ENCODE assay signal across 10 cellular contexts in the genomic region with DNA sequence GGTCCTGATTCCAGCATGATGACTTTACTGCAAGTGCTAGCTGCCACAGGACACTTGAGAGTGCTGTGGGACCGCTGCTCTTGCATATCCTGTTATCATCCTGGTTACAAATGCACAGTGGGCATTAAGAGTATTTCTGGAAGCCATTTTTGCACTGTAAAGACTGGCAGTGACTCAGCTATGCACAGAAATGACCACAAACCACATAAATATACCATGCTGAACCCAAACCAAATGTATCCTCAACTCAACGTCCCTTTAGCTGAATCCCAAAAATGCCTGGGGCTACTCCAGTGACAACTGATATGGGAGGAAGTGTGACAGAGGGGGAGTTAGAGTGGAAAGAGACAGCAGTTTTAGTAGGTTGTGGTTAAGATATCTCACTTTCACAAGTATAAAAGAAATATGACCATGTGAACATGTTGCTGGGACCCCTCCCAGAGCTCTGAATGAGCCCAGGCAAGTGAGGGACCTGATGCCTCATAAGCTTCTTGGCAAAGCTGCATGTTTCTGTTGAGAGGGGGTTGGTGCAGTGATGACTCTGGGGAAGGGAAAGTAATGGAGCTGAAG. TPM values are rescaled to one million over a fixed set of nuclear protein-coding genes. Genes with fewer than 3 reads are reported as not detected.
DNase-seq lines count a peak whose midpoint lies in the region; ATAC-seq and TF ChIP-seq lines count a peak whose summit lies in the region.
"Had no signal": no experiment of that assay in that cellular context is flagged by ENCODE, and none has a peak within 500 bp of the region (broad histone marks: within the 10 kb centered on the region; RNA-seq: fewer than 3 reads in every experiment).

No MANE protein-coding gene starts in this region.

- no peaks in the 10 kb centered on the region for H3K79me2 ChIP-seq in KMS-11 (ENCODE audit: insufficient read depth, low read depth)

- H3K36me3 ChIP-seq in KMS-11 (ENCODE audit: insufficient read depth) = no peaks in the 10 kb centered on the region
- no peaks in the 10 kb centered on the region for H3K36me3 ChIP-seq in uterus

- H3K9me3 Mint-ChIP-seq in dendritic cell treated with granulocyte-macrophage colony-stimulating factor and Interleukin-4, amounts not matched to agents 40 ng/mL and 50 ng/mL, for 4 days = no peaks in the 10 kb centered on the region
- no peaks in the 10 kb centered on the region for H3K9me3 Mint-ChIP-seq in MCF 10A (ENCODE audit: unreplicated experiment)

- H3K4me2 ChIP-seq in KMS-11 = peak overlapping the region; percentile 43; the same call in 1 of the 2 replicates

- TF ChIP-seq POLR2A in uterus (IDR thresholded peaks at IDR 0.05) = no peak

- intact Hi-C loops in dendritic cell treated with granulocyte-macrophage colony-stimulating factor and Interleukin-4, amounts not matched to agents 40 ng/mL and 50 ng/mL, for 4 days (cut with micrococcal nuclease) = no loop called here
- intact Hi-C loops in uterus (cut with DNase I; ENCODE audit: low total_unique reads) = no loop called here
- intact Hi-C loops in MCF 10A (cut with micrococcal nuclease) = no loop called here

- H2AFZ ChIP-seq in KMS-11 (ENCODE audit: low read depth) = no peak overlapping the region

- no peak for TF ChIP-seq CTCF in KMS-11 (conservative IDR thresholded peaks at IDR 0.05; ENCODE audit: low read depth, low read length)
- no peak for TF ChIP-seq CTCF in uterus (IDR thresholded peaks at IDR 0.05)
- TF ChIP-seq CTCF in MCF 10A (IDR thresholded peaks at IDR 0.05; ENCODE audit: unreplicated experiment) = no peak

- peaks cover 36% of the 10 kb centered on the region for H3K4me1 Mint-ChIP-seq in dendritic cell treated with granulocyte-macrophage colony-stimulating factor and Interleukin-4, amounts not matched to agents 40 ng/mL and 50 ng/mL, for 4 days (ENCODE audit: low read depth)
- H3K4me1 Mint-ChIP-seq in MCF 10A (ENCODE audit: insufficient read depth, unreplicated experiment) = no peaks in the 10 kb centered on the region

- peak; percentile 44 for ATAC-seq in GM18868 (IDR thresholded peaks at IDR 0.05; ENCODE audit: unreplicated experiment)

- peaks cover 38% of the 10 kb centered on the region for H3K36me3 Mint-ChIP-seq in dendritic cell treated with granulocyte-macrophage colony-stimulating factor and Interleukin-4, amounts not matched to agents 40 ng/mL and 50 ng/mL, for 4 days (ENCODE audit: low read depth)
- H3K36me3 Mint-ChIP-seq in MCF 10A (ENCODE audit: insufficient read depth, unreplicated experiment) = peaks cover 22% of the 10 kb centered on the region

- peak overlapping the region; percentile 57 for H3K27ac ChIP-seq in KMS-11
- no peak overlapping the region for H3K27ac ChIP-seq in uterus
- H3K27ac ChIP-seq: left ventricle myocardium inferior had no signal

- no peaks in the 10 kb centered on the region for H4K20me1 ChIP-seq in KMS-11 (ENCODE audit: insufficient read depth)

- no peaks in the 10 kb centered on the region for H3K9me3 ChIP-seq in uterus
- H3K9me3 ChIP-seq: left ventricle myocardium inferior had no signal

- H3K27ac Mint-ChIP-seq in dendritic cell treated with granulocyte-macrophage colony-stimulating factor and Interleukin-4, amounts not matched to agents 40 ng/mL and 50 ng/mL, for 4 days = peak overlapping the region; percentile 51
- H3K27ac Mint-ChIP-seq in MCF 10A (ENCODE audit: low read depth, unreplicated experiment) = no peak overlapping the region

- POLR2A ChIA-PET in MCF 10A (lab: Yijun Ruan, JAX) = interaction anchor here (0.6 kb wide), 1 partner anchor 521 kb away, joined by 3 read pairs; no protein-coding TSS in a partner anchor

- H3K4me3 ChIP-seq in KMS-11 (IDR thresholded peaks at IDR 0.05; ENCODE audit: insufficient read depth, low read depth, low read length) = no peak overlapping the region
- no peak overlapping the region for H3K4me3 ChIP-seq in uterus
- H3K4me3 ChIP-seq: left ventricle myocardium inferior had no signal

- H3K4me3 Mint-ChIP-seq in dendritic cell treated with granulocyte-macrophage colony-stimulating factor and Interleukin-4, amounts not matched to agents 40 ng/mL and 50 ng/mL, for 4 days = no peak overlapping the region
- no peak overlapping the region for H3K4me3 Mint-ChIP-seq in MCF 10A (ENCODE audit: unreplicated experiment)

- peak overlapping the region; percentile 1; the same call in 1 of the 2 replicates for H3K9ac ChIP-seq in KMS-11

- DNase-seq in H4 (ENCODE audit: low spot score) = peak; percentile 77
- DNase-seq in dedifferentiated amniotic fluid mesenchymal stem cell (ENCODE audit: extremely low spot score) = no peak
- DNase-seq in NCI-H1694 treated with DMSO at 0.1 percent for 48 hours (lab: John Stamatoyannopoulos, UW) = no peak
- no peak for DNase-seq in uterus
- no peak for DNase-seq in MCF 10A (ENCODE audit: unreplicated experiment)
- DNase-seq: left ventricle myocardium inferior, NCI-H526 treated with DMSO at 0.1 percent for 48 hours had no signal

- no peaks in the 10 kb centered on the region for H3K27me3 ChIP-seq in KMS-11 (ENCODE audit: insufficient read depth, low read depth)
- no peaks in the 10 kb centered on the region for H3K27me3 ChIP-seq in uterus

- no TSS peak for BruUV-seq in MCF 10A (replicated peaks; lab: Mats Ljungman, UMichigan)

- no peaks in the 10 kb centered on the region for H3K27me3 Mint-ChIP-seq in dendritic cell treated with granulocyte-macrophage colony-stimulating factor and Interleukin-4, amounts not matched to agents 40 ng/mL and 50 ng/mL, for 4 days
- H3K27me3 Mint-ChIP-seq in MCF 10A (ENCODE audit: insufficient read depth, unreplicated experiment) = no peaks in the 10 kb centered on the region

- CTCF ChIA-PET in MCF 10A (lab: Yijun Ruan, JAX) = interaction anchor here (1.0 kb wide), 1 partner anchor 113 kb away, joined by 3 read pairs; no protein-coding TSS in a partner anchor

- H3K4me1 ChIP-seq in KMS-11 (ENCODE audit: low read depth, poor library complexity, severe bottlenecking) (peaks cover 25% of the 10 kb centered on the region), uterus (no peaks in the 10 kb centered on the region)
- H3K4me1 ChIP-seq: left ventricle myocardium inferior had no signal

RNA-seq across cellular contexts. Expression of a gene that starts 37.3 kb away (rescaled TPM):
- total RNA-seq in H4 (2014; rRNA removed; shearing (Covaris generic)) = 3.3 and 6.6 TPM in 2 replicates
- 10 to 100 TPM; 19.5 to 91.5 (median 47.3) TPM for total RNA-seq in uterus
- total RNA-seq in MCF 10A (2022) = 75.2 and 76.0 TPM in 2 replicates
